Comparison of ENCODE assay signal across 13 cellular contexts in genomic region chrX:100680756-100681155, GRCh38. TPM values are rescaled to one million over a fixed set of nuclear protein-coding genes. Genes with fewer than 3 reads are reported as not detected.
"Had no signal": no experiment of that assay in that cellular context is flagged by ENCODE, and none has a peak within 500 bp of the region (broad histone marks: within the 10 kb centered on the region; RNA-seq: fewer than 3 reads in every experiment).

No MANE protein-coding gene starts in this region.

- H3K36me3 ChIP-seq: ascending aorta, tibial nerve had no signal

- H3K27me3 Mint-ChIP-seq: stimulated activated memory B cell treated with anti-CD40 and anti-IgM and Interleukin-4, amounts not matched to agents 10 μg/mL and 1 μg/mL and 100 μg/mL, for 72 hours had no signal

- DNase-seq: activated CD4-positive, alpha-beta T cell treated with anti-CD3 and anti-CD28 coated beads, Interleukin-2, amount 50 U/mL, for 1 hour; activated naive CD4-positive, alpha-beta T cell treated with Interleukin-2 at 50 U/mL for 16 hours; effector CD4-positive, alpha-beta T cell; islet precursor cell; naive B cell; stimulated activated CD4-positive, alpha-beta T cell treated with anti-CD3 and anti-CD28 coated beads, Interleukin-2, amount 100 ng/mL, for 48 hours had no signal

- H3K27ac Mint-ChIP-seq: activated T-helper 1 cell treated with anti-CD3 and anti-CD28 coated beads, Interleukin-12 subunit alpha, Interleukin-12 subunit beta, Interleukin-2, Interleukin-4 antibody, amounts not matched to agents 30 ng/mL and 10 ng/mL and 1 ng/mL, durations not matched to agents 14 hours and 24 hours and 36 hours; naive B cell; stimulated activated memory B cell treated with anti-CD40 and anti-IgM and Interleukin-4, amounts not matched to agents 10 μg/mL and 1 μg/mL and 100 μg/mL, for 72 hours had no signal

- H3K27ac ChIP-seq: ascending aorta, coronary artery, SK-N-MC, tibial nerve had no signal

- H3K9me3 Mint-ChIP-seq: activated T-helper 1 cell treated with anti-CD3 and anti-CD28 coated beads, Interleukin-12 subunit alpha, Interleukin-12 subunit beta, Interleukin-2, Interleukin-4 antibody, amounts not matched to agents 30 ng/mL and 10 ng/mL and 1 ng/mL, durations not matched to agents 14 hours and 24 hours and 36 hours; naive B cell; stimulated activated memory B cell treated with anti-CD40 and anti-IgM and Interleukin-4, amounts not matched to agents 10 μg/mL and 1 μg/mL and 100 μg/mL, for 72 hours had no signal

- H3K4me1 Mint-ChIP-seq: stimulated activated memory B cell treated with anti-CD40 and anti-IgM and Interleukin-4, amounts not matched to agents 10 μg/mL and 1 μg/mL and 100 μg/mL, for 72 hours had no signal

- H3K4me3 Mint-ChIP-seq: activated T-helper 1 cell treated with anti-CD3 and anti-CD28 coated beads, Interleukin-12 subunit alpha, Interleukin-12 subunit beta, Interleukin-2, Interleukin-4 antibody, amounts not matched to agents 30 ng/mL and 10 ng/mL and 1 ng/mL, durations not matched to agents 14 hours and 24 hours and 36 hours; naive B cell; stimulated activated memory B cell treated with anti-CD40 and anti-IgM and Interleukin-4, amounts not matched to agents 10 μg/mL and 1 μg/mL and 100 μg/mL, for 72 hours had no signal

- H3K27me3 ChIP-seq: ascending aorta had no signal

- H3K4me3 ChIP-seq: ascending aorta, coronary artery, SK-N-MC, tibial nerve had no signal

- H3K9me3 ChIP-seq: ascending aorta, tibial nerve had no signal

- H3K36me3 Mint-ChIP-seq: naive B cell; stimulated activated memory B cell treated with anti-CD40 and anti-IgM and Interleukin-4, amounts not matched to agents 10 μg/mL and 1 μg/mL and 100 μg/mL, for 72 hours had no signal

- H3K4me1 ChIP-seq: ascending aorta, tibial nerve had no signal

RNA-seq across cellular contexts. Expression of gene SRPX2, which starts 36.8 kb away (rescaled TPM):
- total RNA-seq: activated CD8-positive, alpha-beta memory T cell treated with anti-CD3 and anti-CD28 coated beads for 36 hours; activated T-helper 1 cell treated with anti-CD3 and anti-CD28 coated beads, Interleukin-12 subunit alpha, Interleukin-12 subunit beta, Interleukin-2, Interleukin-4 antibody, amounts not matched to agents 30 ng/mL and 10 ng/mL and 1 ng/mL, durations not matched to agents 14 hours and 24 hours and 36 hours had no signal

RNA-seq across cellular contexts. Expression of gene TSPAN6, which starts 44.1 kb away (rescaled TPM):
- total RNA-seq: activated T-helper 1 cell treated with anti-CD3 and anti-CD28 coated beads, Interleukin-12 subunit alpha, Interleukin-12 subunit beta, Interleukin-2, Interleukin-4 antibody, amounts not matched to agents 30 ng/mL and 10 ng/mL and 1 ng/mL, durations not matched to agents 14 hours and 24 hours and 36 hours had no signal

RNA-seq across cellular contexts. Expression of gene SYTL4, which starts 51.2 kb away (rescaled TPM):
- total RNA-seq: activated CD8-positive, alpha-beta memory T cell treated with anti-CD3 and anti-CD28 coated beads for 36 hours; activated T-helper 1 cell treated with anti-CD3 and anti-CD28 coated beads, Interleukin-12 subunit alpha, Interleukin-12 subunit beta, Interleukin-2, Interleukin-4 antibody, amounts not matched to agents 30 ng/mL and 10 ng/mL and 1 ng/mL, durations not matched to agents 14 hours and 24 hours and 36 hours had no signal
